8 cellular contexts compared by ENCODE assay signal in the genomic region with DNA sequence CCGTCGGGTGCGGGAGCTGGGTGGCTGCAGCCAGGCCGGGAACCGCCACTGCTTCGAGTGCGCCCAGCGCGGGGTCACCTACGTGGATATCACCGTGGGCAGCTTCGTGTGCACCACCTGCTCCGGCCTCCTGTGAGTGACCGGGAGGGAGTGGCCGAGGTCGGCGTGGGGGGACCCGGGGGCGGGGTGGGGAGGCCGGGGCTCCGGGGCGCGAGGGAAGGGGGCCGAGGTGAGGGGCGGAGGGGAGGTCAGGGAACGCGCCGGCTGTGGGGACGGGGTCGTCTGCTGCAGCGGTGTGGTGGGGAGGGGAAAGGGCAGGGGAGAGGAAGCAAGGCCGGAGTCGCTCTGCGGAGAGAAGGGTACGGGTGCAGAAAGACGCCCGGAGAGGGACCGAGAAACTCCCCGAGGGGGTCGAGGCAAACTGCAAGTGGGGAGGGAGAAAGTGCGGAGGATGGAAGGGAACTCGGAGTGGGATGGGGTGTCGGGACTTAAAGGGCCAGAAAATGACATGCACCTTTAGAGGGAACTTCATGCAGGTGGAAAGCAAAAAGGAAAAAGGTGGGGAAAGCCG. TPM values are rescaled to one million over a fixed set of nuclear protein-coding genes. Genes with fewer than 3 reads are reported as not detected.
DNase-seq lines count a peak whose midpoint lies in the region; ATAC-seq, FAIRE-seq and TF ChIP-seq lines count a peak whose summit lies in the region.

No MANE protein-coding gene starts in this region.

- H3K27ac ChIP-seq in KOPT-K1 (ENCODE audit: low read depth, low read length, poor library complexity, severe bottlenecking): peak overlapping the region; percentile 57
- H3K27ac ChIP-seq in naive thymus-derived CD4-positive, alpha-beta T cell (ENCODE audit: low read depth, low read length): peak overlapping the region; percentile 59

- H3K4me1 Mint-ChIP-seq in naive thymus-derived CD4-positive, alpha-beta T cell: peaks cover 33 to 60% (median 54%) of the 10 kb centered on the region in 7 donors

- no peaks in the 10 kb centered on the region for H3K9me3 Mint-ChIP-seq in naive thymus-derived CD4-positive, alpha-beta T cell

- no peak for ATAC-seq in naive thymus-derived CD4-positive, alpha-beta T cell

- CTCF ChIA-PET in BJ (lab: Yijun Ruan, JAX): interaction anchor here (1.2 to 1.3 kb wide), 2 partner anchors 20 to 30 kb away, joined by 4 to 5 read pairs; no protein-coding TSS in a partner anchor
- CTCF ChIA-PET in naive thymus-derived CD4-positive, alpha-beta T cell (lab: Charles Lee): interaction anchor here (0.5 to 0.8 kb wide), 3 partner anchors 97 to 438 kb away, joined by 3 to 4 read pairs (median 3); partner anchors contain the start of genes AP4M1 and MCM7

- DNase-seq in BJ (ENCODE audit: low read depth) (no peak), choroid plexus epithelial cell (ENCODE audit: low read depth) (no peak), SK-N-DZ (ENCODE audit: low spot score) (no peak), D721Med (ENCODE audit: insufficient read length, low spot score) (no peak), NOMO-1 (lab: John Stamatoyannopoulos, UW; ENCODE audit: unreplicated experiment in 2 of 2) (no peak), medulla oblongata (ENCODE audit: extremely low spot score) (no peak)
- DNase-seq in naive thymus-derived CD4-positive, alpha-beta T cell: peak in 1 of 9 donors; percentile 17

- FAIRE-seq in D721Med (lab: Jason Lieb, UNC): no peak

- H3K36me3 ChIP-seq in BJ (ENCODE audit: control insufficient read depth, insufficient read depth, low read length) (no peaks in the 10 kb centered on the region), KOPT-K1 (ENCODE audit: insufficient read depth, low read length) (no peaks in the 10 kb centered on the region)
- H3K36me3 ChIP-seq in naive thymus-derived CD4-positive, alpha-beta T cell (ENCODE audit: control insufficient read depth in 2 of 3, insufficient read depth in 3 of 3, low read length in 3 of 3): peaks cover 0 to 3% (median 0%) of the 10 kb centered on the region in 3 experiments

- intact Hi-C loops in naive thymus-derived CD4-positive, alpha-beta T cell (cut with micrococcal nuclease): loop anchor here (1.0 to 5.0 kb wide), 13 partner anchors 11 to 703 kb away; partner anchors contain the start of genes FBXO24 (in 2 of the 2), LRCH4 (in 2 of the 2), MOSPD3 (in 2 of the 2) and TSC22D4 (in 2 of the 2)

- POLR2A ChIA-PET in BJ (lab: Charles Lee): interaction anchor here (0.6 kb wide), 1 partner anchor 19 kb away, joined by 7 read pairs; no protein-coding TSS in a partner anchor
- POLR2A ChIA-PET in naive thymus-derived CD4-positive, alpha-beta T cell (lab: Charles Lee): interaction anchor here (0.8 to 4.4 kb wide), 6 partner anchors 10 to 103 kb away, joined by 5 to 32 read pairs (median 5); partner anchors contain the start of genes FBXO24, LRCH4 and PPP1R35

- no peak for TF ChIP-seq CTCF in BJ (IDR thresholded peaks at IDR 0.05; ENCODE audit: insufficient read depth, low read depth, low read length)
- no peak for TF ChIP-seq CTCF in choroid plexus epithelial cell (conservative IDR thresholded peaks at IDR 0.05; ENCODE audit: low read depth, low read length)
- no peak for TF ChIP-seq CTCF in D721Med (IDR thresholded peaks at IDR 0.05; ENCODE audit: insufficient read depth, missing control alignments)

- H3K4me3 Mint-ChIP-seq in naive thymus-derived CD4-positive, alpha-beta T cell: peak overlapping the region; percentile 85 to 100 (median 96)

- H3K27me3 Mint-ChIP-seq in naive thymus-derived CD4-positive, alpha-beta T cell: peaks cover 0 to 2% (median 0%) of the 10 kb centered on the region in 5 donors

- no peaks in the 10 kb centered on the region for H3K9me3 ChIP-seq in KOPT-K1 (ENCODE audit: insufficient read depth, low read length, poor library complexity, severe bottlenecking)
- no peaks in the 10 kb centered on the region for H3K9me3 ChIP-seq in naive thymus-derived CD4-positive, alpha-beta T cell (ENCODE audit: control insufficient read depth in 2 of 3, low read length in 3 of 3)

- peak overlapping the region; percentile 80 for H3K4me3 ChIP-seq in BJ (ENCODE audit: low read depth, low read length)
- H3K4me3 ChIP-seq in choroid plexus epithelial cell (ENCODE audit: low read depth, low read length): peak overlapping the region; percentile 78
- peak overlapping the region; percentile 73 for H3K4me3 ChIP-seq in naive thymus-derived CD4-positive, alpha-beta T cell (ENCODE audit: low read length)

- H3K27ac Mint-ChIP-seq in naive thymus-derived CD4-positive, alpha-beta T cell: peak overlapping the region; percentile 22 to 90 (median 84)

- peaks cover 0 to 9% (median 0%) of the 10 kb centered on the region in 5 donors for H3K36me3 Mint-ChIP-seq in naive thymus-derived CD4-positive, alpha-beta T cell

- peaks cover 36 to 46% of the 10 kb centered on the region in 2 donors for H3K4me1 ChIP-seq in naive thymus-derived CD4-positive, alpha-beta T cell (ENCODE audit: control insufficient read depth in 2 of 2, insufficient read depth in 2 of 2, low read length in 2 of 2)

- H3K27me3 ChIP-seq in BJ (ENCODE audit: control insufficient read depth, insufficient read depth, low read length): no peaks in the 10 kb centered on the region
- no peaks in the 10 kb centered on the region for H3K27me3 ChIP-seq in naive thymus-derived CD4-positive, alpha-beta T cell (ENCODE audit: control insufficient read depth in 2 of 2, insufficient read depth in 2 of 2, low read length in 2 of 2)

RNA-seq across cellular contexts. Expression of gene AGFG2, which starts 0.5 kb away (rescaled TPM):
- 6.3 and 10.9 TPM in 2 replicates for polyA plus RNA-seq in BJ (2011; rRNA removed)
- polyA minus RNA-seq in BJ (2011; rRNA and poly(A)+ RNA removed): 4.2 and 7.7 TPM in 2 replicates
- total RNA-seq in naive thymus-derived CD4-positive, alpha-beta T cell: 10 to 100 TPM; 15.8 to 42.4 (median 23.3) TPM
- 1 to 10 TPM; 5.7 to 9.8 TPM for polyA plus RNA-seq in naive thymus-derived CD4-positive, alpha-beta T cell
- polyA plus RNA-seq in SK-N-DZ (2014; cell fraction: cytosol; rRNA removed): 8.0 and 8.1 TPM in 2 replicates
- polyA plus RNA-seq in SK-N-DZ (2014; cell fraction: nucleus; rRNA removed): 10.2 and 15.8 TPM in 2 replicates

RNA-seq across cellular contexts. Expression of gene SAP25, which starts 34.2 kb away (rescaled TPM):
- polyA plus RNA-seq in BJ (2011; rRNA removed): 0.20 and 0.34 TPM in 2 replicates
- polyA minus RNA-seq in BJ (2011; rRNA and poly(A)+ RNA removed): not detected in 2 replicates
- 100 to 1,000 TPM in 2 of 5 experiments, 10 to 100 TPM in 3; 29.1 to 174 (median 71.3) TPM for total RNA-seq in naive thymus-derived CD4-positive, alpha-beta T cell
- polyA plus RNA-seq in naive thymus-derived CD4-positive, alpha-beta T cell: under 1 TPM in 1 of 2 donors, not detected in 1; 0.48 TPM
- polyA plus RNA-seq in SK-N-DZ (2014; cell fraction: cytosol; rRNA removed): not detected in 2 replicates
- 2.6 and 6.2 TPM in 2 replicates for polyA plus RNA-seq in SK-N-DZ (2014; cell fraction: nucleus; rRNA removed)

RNA-seq across cellular contexts. Expression of gene LRCH4, which starts 46.4 kb away (rescaled TPM):
- 9.1 and 20.0 TPM in 2 replicates for polyA plus RNA-seq in BJ (2011; rRNA removed)
- 15.5 and 23.0 TPM in 2 replicates for polyA minus RNA-seq in BJ (2011; rRNA and poly(A)+ RNA removed)
- total RNA-seq in naive thymus-derived CD4-positive, alpha-beta T cell: 100 to 1,000 TPM; 199 to 504 (median 407) TPM
- 100 to 1,000 TPM; 143 to 199 TPM for polyA plus RNA-seq in naive thymus-derived CD4-positive, alpha-beta T cell
- 8.1 and 16.8 TPM in 2 replicates for polyA plus RNA-seq in SK-N-DZ (2014; cell fraction: cytosol; rRNA removed)
- polyA plus RNA-seq in SK-N-DZ (2014; cell fraction: nucleus; rRNA removed): 91.4 and 122 TPM in 2 replicates

RNA-seq across cellular contexts. Expression of gene FBXO24, which starts 46.6 kb away (rescaled TPM):
- polyA plus RNA-seq in BJ (2011; rRNA removed): 0.33 and 0.40 TPM in 2 replicates
- 0.98 and 1.2 TPM in 2 replicates for polyA minus RNA-seq in BJ (2011; rRNA and poly(A)+ RNA removed)
- 1 to 10 TPM in 4 of 5 experiments, under 1 TPM in 1; 0.75 to 3.1 (median 1.7) TPM for total RNA-seq in naive thymus-derived CD4-positive, alpha-beta T cell
- 1 to 10 TPM; 2.0 TPM for polyA plus RNA-seq in naive thymus-derived CD4-positive, alpha-beta T cell
- 0.50 and 1.3 TPM in 2 replicates for polyA plus RNA-seq in SK-N-DZ (2014; cell fraction: cytosol; rRNA removed)
- 0.87 and 0.98 TPM in 2 replicates for polyA plus RNA-seq in SK-N-DZ (2014; cell fraction: nucleus; rRNA removed)

RNA-seq across cellular contexts. Expression of gene NYAP1, which starts 55.8 kb away (rescaled TPM):
- polyA plus RNA-seq in BJ (2011; rRNA removed): 0.10 and 0.15 TPM in 2 replicates
- not detected in 2 replicates for polyA minus RNA-seq in BJ (2011; rRNA and poly(A)+ RNA removed)
- total RNA-seq in naive thymus-derived CD4-positive, alpha-beta T cell: under 1 TPM; 0.11 to 0.64 (median 0.44) TPM
- polyA plus RNA-seq in naive thymus-derived CD4-positive, alpha-beta T cell: not detected
- polyA plus RNA-seq in SK-N-DZ (2014; cell fraction: cytosol; rRNA removed): 3.8 and 8.3 TPM in 2 replicates
- polyA plus RNA-seq in SK-N-DZ (2014; cell fraction: nucleus; rRNA removed): 4.8 and 8.2 TPM in 2 replicates
